ENCODE assay signal across 13 cellular contexts in genomic region chr20:45951474-45951873, GRCh38. TPM values are rescaled to one million over a fixed set of nuclear protein-coding genes. Genes with fewer than 3 reads are reported as not detected.
A peak's percentile ranks its signal among the peaks of the same experiment; 100 is the strongest.
DNase-seq lines count a peak whose midpoint lies in the region; ATAC-seq and TF ChIP-seq lines count a peak whose summit lies in the region.
"Had no signal": no experiment of that assay in that cellular context is flagged by ENCODE, and none has a peak within 500 bp of the region (broad histone marks: within the 10 kb centered on the region; RNA-seq: fewer than 3 reads in every experiment).

No MANE protein-coding gene starts in this region.

- H3K4me3 ChIP-seq in thymus (ENCODE audit: low read length): no peak overlapping the region
- H3K4me3 ChIP-seq: adrenal gland, esophagus squamous epithelium, lung had no signal

- ATAC-seq in activated naive CD4-positive, alpha-beta T cell treated with anti-CD3 and anti-CD28 coated beads, Interleukin-2, amount 50 U/mL, for 72 hours: no peak

- no peaks in the 10 kb centered on the region for H3K9me3 ChIP-seq in thymus (ENCODE audit: control insufficient read depth)
- H3K9me3 ChIP-seq: adrenal gland, esophagus squamous epithelium had no signal

- peaks cover 0 to 8% of the 10 kb centered on the region in 2 donors for H3K36me3 Mint-ChIP-seq in activated naive CD4-positive, alpha-beta T cell treated with anti-CD3 and anti-CD28 coated beads, Interleukin-2, amount 50 U/mL, for 72 hours

- H3K27me3 ChIP-seq in thymus (ENCODE audit: control insufficient read depth, insufficient read depth): no peaks in the 10 kb centered on the region
- H3K27me3 ChIP-seq: adrenal gland, esophagus squamous epithelium had no signal

- WGBS in thymus: 76% methylated on average over 5 of the region's 5 CpGs

- no peak for DNase-seq in activated naive CD4-positive, alpha-beta T cell treated with anti-CD3 and anti-CD28 coated beads, Interleukin-2, amount 50 U/mL, for 72 hours (ENCODE audit: low spot score in 2 of 2)
- no peak for DNase-seq in activated naive CD4-positive, alpha-beta T cell treated with anti-CD3 and anti-CD28 coated beads, Interleukin-2, amount 50 U/mL, for 16 hours
- DNase-seq in RWPE1 (ENCODE audit: low spot score): no peak
- DNase-seq in Kasumi-1 (lab: John Stamatoyannopoulos, UW): no peak
- DNase-seq in AG08396 (ENCODE audit: low spot score): no peak
- DNase-seq: activated CD8-positive, alpha-beta memory T cell treated with anti-CD3 and anti-CD28 coated beads, Interleukin-2, amount 50 U/mL, for 48 hours; esophagus squamous epithelium; NCI-H1694 treated with DMSO at 0.1 percent for 48 hours; stimulated activated CD4-positive, alpha-beta T cell treated with anti-CD3 and anti-CD28 coated beads, Interleukin-12 subunit alpha, Interleukin-12 subunit beta, amount 100 ng/mL, for 4 hours had no signal

- H3K4me1 ChIP-seq in thymus (ENCODE audit: control insufficient read depth, insufficient read depth, low read length): peaks cover 9% of the 10 kb centered on the region

- CTCF ChIA-PET in RWPE1 (lab: Yijun Ruan, JAX): interaction anchor here (0.7 kb wide), 1 partner anchor 17 kb away, joined by 3 read pairs; no protein-coding TSS in a partner anchor

- peak overlapping the region; percentile 50 to 69 for H3K27ac Mint-ChIP-seq in activated naive CD4-positive, alpha-beta T cell treated with anti-CD3 and anti-CD28 coated beads, Interleukin-2, amount 50 U/mL, for 72 hours

- POLR2A ChIA-PET in RWPE1 (lab: Yijun Ruan, JAX; ENCODE audit: low non-redundant PET): no interaction called here

- TF ChIP-seq CTCF in RWPE1 (conservative IDR thresholded peaks at IDR 0.05; ENCODE audit: low read depth): no peak

- H3K27ac ChIP-seq in RWPE1: peak overlapping the region; percentile 86
- peak overlapping the region; percentile 64 for H3K27ac ChIP-seq in thymus (ENCODE audit: low read depth)
- H3K27ac ChIP-seq: adrenal gland, esophagus squamous epithelium had no signal

- peaks cover 75% of the 10 kb centered on the region for H3K36me3 ChIP-seq in thymus (ENCODE audit: control insufficient read depth, insufficient read depth)

- H3K9me3 Mint-ChIP-seq in activated naive CD4-positive, alpha-beta T cell treated with anti-CD3 and anti-CD28 coated beads, Interleukin-2, amount 50 U/mL, for 72 hours: no peaks in the 10 kb centered on the region

RNA-seq across cellular contexts. Expression of gene PCIF1, which starts 17.0 kb away (rescaled TPM):
- 10 to 100 TPM; 31.8 to 51.0 TPM for total RNA-seq in activated naive CD4-positive, alpha-beta T cell treated with anti-CD3 and anti-CD28 coated beads, Interleukin-2, amount 50 U/mL, for 72 hours
- 37.4 TPM for polyA plus RNA-seq in thymus

RNA-seq across cellular contexts. Expression of gene ZNF335, which starts 20.5 kb away (rescaled TPM):
- total RNA-seq in activated naive CD4-positive, alpha-beta T cell treated with anti-CD3 and anti-CD28 coated beads, Interleukin-2, amount 50 U/mL, for 72 hours: 10 to 100 TPM; 31.0 to 62.6 TPM
- 16.5 TPM for polyA plus RNA-seq in thymus

RNA-seq across cellular contexts. Expression of gene PLTP, which starts 39.5 kb away (rescaled TPM):
- 10 to 100 TPM; 11.0 to 12.9 TPM for total RNA-seq in activated naive CD4-positive, alpha-beta T cell treated with anti-CD3 and anti-CD28 coated beads, Interleukin-2, amount 50 U/mL, for 72 hours
- polyA plus RNA-seq in thymus: 182 TPM

RNA-seq across cellular contexts. Expression of gene MMP9, which starts 57.2 kb away (rescaled TPM):
- under 1 TPM in 1 of 2 donors, not detected in 1; 0.10 TPM for total RNA-seq in activated naive CD4-positive, alpha-beta T cell treated with anti-CD3 and anti-CD28 coated beads, Interleukin-2, amount 50 U/mL, for 72 hours
- 10.1 TPM for polyA plus RNA-seq in thymus
- total RNA-seq: osteocyte had no signal
